Comparison of ENCODE assay signal across 13 cellular contexts in the genomic region with DNA sequence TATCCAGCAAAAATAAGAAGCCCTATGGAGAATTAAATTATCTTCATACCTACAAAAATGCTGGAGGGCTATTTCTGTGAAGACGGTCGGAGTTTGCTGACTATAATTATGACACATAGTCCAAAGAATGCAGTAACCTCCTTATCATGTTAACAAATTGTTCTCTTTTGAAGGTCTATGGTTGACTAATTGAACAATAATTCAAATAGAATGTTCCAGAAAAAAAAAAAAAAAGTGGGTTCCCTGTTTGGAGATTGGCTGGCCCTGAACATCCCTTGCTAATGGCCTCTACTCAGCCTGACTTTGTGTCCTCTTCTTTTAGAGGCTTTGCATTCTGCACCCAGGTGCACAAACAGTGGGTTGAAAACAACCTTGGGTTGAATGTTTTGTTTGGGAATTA.
DNase-seq lines count a peak whose midpoint lies in the region; ATAC-seq and TF ChIP-seq lines count a peak whose summit lies in the region.
"Had no signal": no experiment of that assay in that cellular context is flagged by ENCODE, and none has a peak within 500 bp of the region (broad histone marks: within the 10 kb centered on the region; RNA-seq: fewer than 3 reads in every experiment).

No MANE protein-coding gene starts in this region.

- peak; percentile 82 for DNase-seq in A172 (ENCODE audit: low spot score)
- peak; percentile 59 for DNase-seq in HS-27A (ENCODE audit: low read depth)
- peak; percentile 90 for DNase-seq in amniotic epithelial cell (ENCODE audit: low read depth)
- DNase-seq in fibroblast of villous mesenchyme (ENCODE audit: low read depth) = peak; percentile 69
- DNase-seq in stimulated activated naive CD4-positive, alpha-beta T cell (lab: John Stamatoyannopoulos, UW) = no peak
- no peak for DNase-seq in NCI-H345 treated with DMSO at 0.1 percent for 48 hours (lab: John Stamatoyannopoulos, UW; ENCODE audit: unreplicated experiment)
- no peak for DNase-seq in posterior cingulate gyrus
- DNase-seq: 8988T; activated effector memory CD4-positive, alpha-beta T cell treated with Interleukin-2 at 50 U/mL for 16 hours; immature natural killer cell; NCI-H1417; NCI-H524 had no signal

- TF ChIP-seq CTCF in fibroblast of villous mesenchyme (IDR thresholded peaks at IDR 0.05; ENCODE audit: insufficient read depth, low read depth, low read length) = no peak

- no peak overlapping the region for H3K4me3 ChIP-seq in fibroblast of villous mesenchyme (ENCODE audit: low read depth, low read length)

- intact Hi-C loops in posterior cingulate gyrus (cut with DNase I) = no loop called here

- ATAC-seq in HG03378 (IDR thresholded peaks at IDR 0.05; ENCODE audit: unreplicated experiment) = no peak

Comparison
In these comparisons a context has a peak if more than half of its experiments do, and no peak if none do; other contexts are left out.
1. DNase-seq: peak in A172 (single experiment), HS-27A (single experiment), amniotic epithelial cell (single experiment) and fibroblast of villous mesenchyme (single experiment); none in stimulated activated naive CD4-positive, alpha-beta T cell (0 of 6), NCI-H345 treated with DMSO at 0.1 percent for 48 hours (single experiment) and posterior cingulate gyrus (0 of 10).